13 cellular contexts compared by ENCODE assay signal in the genomic region with DNA sequence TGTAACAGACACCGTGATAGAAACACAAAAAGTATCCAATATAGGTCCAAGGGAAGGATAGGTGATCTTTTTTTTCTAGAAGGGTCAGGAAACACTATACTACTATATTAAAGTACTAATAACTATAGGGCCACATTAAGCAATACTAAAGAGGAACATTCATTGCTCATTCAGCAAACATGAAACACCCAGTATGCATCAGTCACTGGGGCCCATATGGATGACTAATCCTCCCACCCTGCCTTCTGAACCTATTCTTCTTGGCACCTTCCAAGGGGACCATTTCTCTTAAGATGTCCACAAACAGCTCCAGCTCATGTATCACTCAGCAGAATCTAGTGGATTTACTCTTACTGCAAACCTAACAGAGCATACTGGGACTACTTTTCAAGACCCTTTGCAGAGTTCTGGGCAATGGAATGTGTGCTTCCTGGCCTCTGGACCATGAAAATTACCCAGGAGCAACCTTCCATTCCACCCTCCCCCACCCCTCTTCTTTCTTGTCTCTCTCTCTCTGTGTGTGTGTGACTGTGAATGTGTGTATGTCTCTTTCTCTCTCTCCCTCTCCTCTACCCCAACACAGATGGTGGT.
DNase-seq lines count a peak whose midpoint lies in the region; ATAC-seq, FAIRE-seq and TF ChIP-seq lines count a peak whose summit lies in the region.
"Had no signal": no experiment of that assay in that cellular context is flagged by ENCODE, and none has a peak within 500 bp of the region (broad histone marks: within the 10 kb centered on the region; RNA-seq: fewer than 3 reads in every experiment).

No MANE protein-coding gene starts in this region.

- H3K36me3 ChIP-seq in OCI-LY7 (ENCODE audit: insufficient read depth, low read length): no peaks in the 10 kb centered on the region
- H3K36me3 ChIP-seq: SJCRH30 had no signal

- H3K36me3 Mint-ChIP-seq in activated T-helper 17 cell treated with anti-CD3 and anti-CD28 coated beads, Interleukin-2, amount 50 U/mL, for 72 hours (ENCODE audit: low read depth): no peaks in the 10 kb centered on the region

- no peak overlapping the region for H3K27ac ChIP-seq in OCI-LY7 (ENCODE audit: low read depth, low read length, poor library complexity, severe bottlenecking)
- H3K27ac ChIP-seq: SJCRH30 had no signal

- H3K9me3 Mint-ChIP-seq in activated T-helper 17 cell treated with anti-CD3 and anti-CD28 coated beads, Interleukin-2, amount 50 U/mL, for 72 hours: no peaks in the 10 kb centered on the region
- H3K9me3 Mint-ChIP-seq: central memory CD8-positive, alpha-beta T cell; type B pancreatic cell had no signal

- POLR2A ChIA-PET in OCI-LY7 (lab: Charles Lee): no interaction called here

- peaks cover 3% of the 10 kb centered on the region for H3K27me3 Mint-ChIP-seq in activated T-helper 17 cell treated with anti-CD3 and anti-CD28 coated beads, Interleukin-2, amount 50 U/mL, for 72 hours
- H3K27me3 Mint-ChIP-seq: type B pancreatic cell had no signal

- no peaks in the 10 kb centered on the region for H3K79me2 ChIP-seq in OCI-LY7 (ENCODE audit: insufficient read depth, low read depth, low read length)

- H3K4me1 ChIP-seq in OCI-LY7 (ENCODE audit: insufficient read depth, low read length, poor library complexity, severe bottlenecking): no peaks in the 10 kb centered on the region

- H3K9me2 ChIP-seq in OCI-LY7 (ENCODE audit: insufficient read depth, low read length): no peaks in the 10 kb centered on the region

- peaks cover 3% of the 10 kb centered on the region for H3K4me1 Mint-ChIP-seq in activated T-helper 17 cell treated with anti-CD3 and anti-CD28 coated beads, Interleukin-2, amount 50 U/mL, for 72 hours
- H3K4me1 Mint-ChIP-seq: central memory CD8-positive, alpha-beta T cell had no signal

- CTCF ChIA-PET in OCI-LY7 (lab: Charles Lee; ENCODE audit: unreplicated experiment): no interaction called here

- H3K4me3 ChIP-seq in OCI-LY7 (ENCODE audit: low read depth, low read length, poor library complexity, severe bottlenecking): no peak overlapping the region
- H3K4me3 ChIP-seq: SJCRH30 had no signal

- H3K27ac Mint-ChIP-seq in activated T-helper 17 cell treated with anti-CD3 and anti-CD28 coated beads, Interleukin-2, amount 50 U/mL, for 72 hours: no peak overlapping the region
- H3K27ac Mint-ChIP-seq: type B pancreatic cell had no signal

- peak; percentile 30 for FAIRE-seq in H54 (lab: Jason Lieb, UNC)

- ATAC-seq in activated T-helper 17 cell treated with anti-CD3 and anti-CD28 coated beads, Interleukin-2, amount 50 U/mL, for 72 hours (replicated peaks): peak; percentile 80

- no peak overlapping the region for H2AFZ ChIP-seq in OCI-LY7 (ENCODE audit: low read length)

- TF ChIP-seq CTCF in OCI-LY7 (conservative IDR thresholded peaks at IDR 0.05; ENCODE audit: low read length): no peak

- no peaks in the 10 kb centered on the region for H4K20me1 ChIP-seq in OCI-LY7 (ENCODE audit: insufficient read depth, low read length)

- no peak overlapping the region for H3K4me2 ChIP-seq in OCI-LY7 (ENCODE audit: low read length)

- no peak for TF ChIP-seq POLR2A in H54 (IDR thresholded peaks at IDR 0.05; ENCODE audit: low read depth, low read length)

- intact Hi-C loops in OCI-LY7 (cut with micrococcal nuclease; ENCODE audit: unreplicated experiment): no loop called here

- no peak overlapping the region for H3K4me3 Mint-ChIP-seq in activated T-helper 17 cell treated with anti-CD3 and anti-CD28 coated beads, Interleukin-2, amount 50 U/mL, for 72 hours
- H3K4me3 Mint-ChIP-seq: central memory CD8-positive, alpha-beta T cell; type B pancreatic cell had no signal

- no TSS peak for BruUV-seq in OCI-LY7 (replicated peaks; lab: Mats Ljungman, UMichigan)

- H3K9me3 ChIP-seq in OCI-LY7 (ENCODE audit: low read length): no peaks in the 10 kb centered on the region
- H3K9me3 ChIP-seq: SJCRH30 had no signal

- peak; percentile 22 for DNase-seq in AG08396 (ENCODE audit: low spot score)
- no peak for DNase-seq in H54 (ENCODE audit: insufficient read length, low spot score)
- DNase-seq in kidney tubule cell (ENCODE audit: low spot score): peak; percentile 84
- DNase-seq in OCI-LY7 (ENCODE audit: low spot score): no peak
- no peak for DNase-seq in NCI-H1417 treated with DMSO at 0.1 percent for 48 hours (lab: John Stamatoyannopoulos, UW)
- no peak for DNase-seq in midbrain (lab: John Stamatoyannopoulos, UW)
- DNase-seq in SHP77 (lab: John Stamatoyannopoulos, UW): no peak
- DNase-seq: DMS79; SJCRH30; stimulated activated CD4-positive, alpha-beta T cell treated with anti-CD3 and anti-CD28 coated beads, Interleukin-4, amount 100 ng/mL, for 24 hours had no signal

Comparison
In these comparisons a context has a peak if more than half of its experiments do, and no peak if none do; other contexts are left out.
1. DNase-seq: peak in AG08396 (single experiment) and kidney tubule cell (single experiment); none in H54 (single experiment), OCI-LY7 (single experiment), NCI-H1417 treated with DMSO at 0.1 percent for 48 hours (single experiment), midbrain (single experiment) and SHP77 (0 of 2).